In the genomic region with DNA sequence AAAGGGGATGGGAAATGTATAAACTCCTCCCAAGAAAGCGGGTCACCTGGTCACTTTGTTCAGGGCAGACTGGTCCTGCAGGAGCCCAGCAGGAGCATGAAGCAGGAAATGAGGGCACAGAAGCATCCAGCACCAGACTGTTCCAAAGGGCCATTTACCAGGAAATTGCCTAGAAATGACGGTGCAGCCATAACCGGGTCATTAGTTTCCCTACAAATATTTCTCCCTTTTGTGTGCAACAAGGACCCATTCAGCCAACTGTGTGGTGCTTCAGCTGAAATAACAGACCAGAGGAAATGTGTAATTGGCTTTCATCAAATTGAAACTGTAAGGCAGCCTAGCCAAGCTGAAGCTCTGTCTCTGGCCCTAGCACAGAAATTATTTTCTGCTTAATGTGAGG, we compare ENCODE assay signal across 11 cellular contexts. TPM values are rescaled to one million over a fixed set of nuclear protein-coding genes. Genes with fewer than 3 reads are reported as not detected.
A peak's percentile ranks its signal among the peaks of the same experiment; 100 is the strongest.
DNase-seq lines count a peak whose midpoint lies in the region; ATAC-seq and TF ChIP-seq lines count a peak whose summit lies in the region.
"Had no signal": no experiment of that assay in that cellular context is flagged by ENCODE, and none has a peak within 500 bp of the region (broad histone marks: within the 10 kb centered on the region; RNA-seq: fewer than 3 reads in every experiment).

No MANE protein-coding gene starts in this region.

- CTCF ChIA-PET in activated CD4-positive, alpha-beta memory T cell treated with anti-CD3 and anti-CD28 coated beads, Interleukin-2, amount 10 ng/mL, durations not matched to agents 7 days and 5 days (lab: Charles Lee) = interaction anchor here (1.0 to 10.1 kb wide), 6 partner anchors 22 to 320 kb away, joined by 3 to 163 read pairs (median 4); no protein-coding TSS in a partner anchor

- H3K4me1 Mint-ChIP-seq in endothelial cell (ENCODE audit: unreplicated experiment) = peaks cover 40% of the 10 kb centered on the region
- peaks cover 25% of the 10 kb centered on the region for H3K4me1 Mint-ChIP-seq in activated CD4-positive, alpha-beta memory T cell treated with anti-CD3 and anti-CD28 coated beads, Interleukin-2, amount 10 ng/mL, durations not matched to agents 7 days and 5 days

- no peaks in the 10 kb centered on the region for H3K36me3 Mint-ChIP-seq in endothelial cell (ENCODE audit: low read depth, unreplicated experiment)
- no peaks in the 10 kb centered on the region for H3K36me3 Mint-ChIP-seq in activated CD4-positive, alpha-beta memory T cell treated with anti-CD3 and anti-CD28 coated beads, Interleukin-2, amount 10 ng/mL, durations not matched to agents 7 days and 5 days (ENCODE audit: low read depth)
- H3K36me3 Mint-ChIP-seq: naive thymus-derived CD4-positive, alpha-beta T cell had no signal

- H3K27me3 Mint-ChIP-seq in endothelial cell (ENCODE audit: unreplicated experiment) = peaks cover 5% of the 10 kb centered on the region
- peaks cover 19% of the 10 kb centered on the region for H3K27me3 Mint-ChIP-seq in activated CD4-positive, alpha-beta memory T cell treated with anti-CD3 and anti-CD28 coated beads, Interleukin-2, amount 10 ng/mL, durations not matched to agents 7 days and 5 days

- ATAC-seq in HG03521 (IDR thresholded peaks at IDR 0.05; ENCODE audit: unreplicated experiment) = no peak
- ATAC-seq: activated naive CD8-positive, alpha-beta T cell treated with anti-CD3 and anti-CD28 coated beads, Interleukin-2, amount 50 U/mL, for 24 hours; naive thymus-derived CD4-positive, alpha-beta T cell had no signal

- TF ChIP-seq CTCF in endothelial cell (IDR thresholded peaks at IDR 0.05; ENCODE audit: unreplicated experiment) = no peak

- peak; percentile 41 for DNase-seq in ELR (ENCODE audit: low read depth)
- peak; percentile 37 for DNase-seq in NCI-H774 (lab: John Stamatoyannopoulos, UW)
- DNase-seq in endothelial cell (ENCODE audit: low spot score) = no peak
- DNase-seq in renal cortical epithelial cell (ENCODE audit: low read depth) = peak; percentile 23
- no peak for DNase-seq in activated gamma-delta T cell (lab: John Stamatoyannopoulos, UW)
- DNase-seq in Kasumi-1 (lab: John Stamatoyannopoulos, UW) = no peak
- DNase-seq in activated CD4-positive, alpha-beta memory T cell treated with anti-CD3 and anti-CD28 coated beads, Interleukin-2, amount 10 ng/mL, durations not matched to agents 7 days and 5 days = no peak
- DNase-seq: activated naive CD8-positive, alpha-beta T cell treated with anti-CD3 and anti-CD28 coated beads, Interleukin-2, amount 50 U/mL, for 24 hours; naive thymus-derived CD4-positive, alpha-beta T cell had no signal

- H3K4me3 Mint-ChIP-seq in endothelial cell (ENCODE audit: unreplicated experiment) = no peak overlapping the region
- H3K4me3 Mint-ChIP-seq in activated CD4-positive, alpha-beta memory T cell treated with anti-CD3 and anti-CD28 coated beads, Interleukin-2, amount 10 ng/mL, durations not matched to agents 7 days and 5 days = no peak overlapping the region
- H3K4me3 Mint-ChIP-seq: activated naive CD8-positive, alpha-beta T cell treated with anti-CD3 and anti-CD28 coated beads, Interleukin-2, amount 50 U/mL, for 24 hours; naive thymus-derived CD4-positive, alpha-beta T cell; T-helper 1 cell treated with Interleukin-12 subunit alpha and Interleukin-12 subunit beta and Interleukin-4 antibody, amounts not matched to agents 30 μg/mL and 1 μg/mL, for 36 hours had no signal

- POLR2A ChIA-PET in activated CD4-positive, alpha-beta memory T cell treated with anti-CD3 and anti-CD28 coated beads, Interleukin-2, amount 10 ng/mL, durations not matched to agents 7 days and 5 days (lab: Charles Lee) = no interaction called here

- peak overlapping the region; percentile 70 for H3K27ac Mint-ChIP-seq in endothelial cell (ENCODE audit: unreplicated experiment)
- H3K27ac Mint-ChIP-seq in activated CD4-positive, alpha-beta memory T cell treated with anti-CD3 and anti-CD28 coated beads, Interleukin-2, amount 10 ng/mL, durations not matched to agents 7 days and 5 days = no peak overlapping the region
- H3K27ac Mint-ChIP-seq: activated naive CD8-positive, alpha-beta T cell treated with anti-CD3 and anti-CD28 coated beads, Interleukin-2, amount 50 U/mL, for 24 hours; T-helper 1 cell treated with Interleukin-12 subunit alpha and Interleukin-12 subunit beta and Interleukin-4 antibody, amounts not matched to agents 30 μg/mL and 1 μg/mL, for 36 hours had no signal

- H3K9me3 Mint-ChIP-seq in endothelial cell (ENCODE audit: unreplicated experiment) = no peaks in the 10 kb centered on the region
- no peaks in the 10 kb centered on the region for H3K9me3 Mint-ChIP-seq in activated CD4-positive, alpha-beta memory T cell treated with anti-CD3 and anti-CD28 coated beads, Interleukin-2, amount 10 ng/mL, durations not matched to agents 7 days and 5 days
- H3K9me3 Mint-ChIP-seq: activated naive CD8-positive, alpha-beta T cell treated with anti-CD3 and anti-CD28 coated beads, Interleukin-2, amount 50 U/mL, for 24 hours; naive thymus-derived CD4-positive, alpha-beta T cell; T-helper 1 cell treated with Interleukin-12 subunit alpha and Interleukin-12 subunit beta and Interleukin-4 antibody, amounts not matched to agents 30 μg/mL and 1 μg/mL, for 36 hours had no signal

RNA-seq across cellular contexts. Expression of a gene that starts 7.6 kb away (rescaled TPM):
- total RNA-seq in endothelial cell (ENCODE audit: unreplicated experiment) (84.0 TPM), renal cortical epithelial cell (24.0 and 83.8 TPM in 2 replicates)
- total RNA-seq in activated CD4-positive, alpha-beta memory T cell treated with anti-CD3 and anti-CD28 coated beads, Interleukin-2, amount 10 ng/mL, durations not matched to agents 7 days and 5 days = 1 to 10 TPM; 3.4 to 3.6 TPM

Comparison
In these comparisons a context has a peak if more than half of its experiments do, and no peak if none do; other contexts are left out.
1. DNase-seq: peak in ELR (single experiment), NCI-H774 (single experiment) and renal cortical epithelial cell (single experiment); none in endothelial cell (single experiment), activated gamma-delta T cell (single experiment), Kasumi-1 (0 of 2) and activated CD4-positive, alpha-beta memory T cell treated with anti-CD3 and anti-CD28 coated beads, Interleukin-2, amount 10 ng/mL, durations not matched to agents 7 days and 5 days (single experiment).